26 cellular contexts compared by ENCODE assay signal in genomic region chr19:6948884-6949283, GRCh38.
A peak's percentile ranks its signal among the peaks of the same experiment; 100 is the strongest.
DNase-seq lines count a peak whose midpoint lies in the region; ATAC-seq, FAIRE-seq and TF ChIP-seq lines count a peak whose summit lies in the region.
"Had no signal": no experiment of that assay in that cellular context is flagged by ENCODE, and none has a peak within 500 bp of the region (broad histone marks: within the 10 kb centered on the region; RNA-seq: fewer than 3 reads in every experiment).

No MANE protein-coding gene starts in this region.

- no peaks in the 10 kb centered on the region for H3K36me3 ChIP-seq in lower lobe of right lung
- H3K36me3 ChIP-seq: BE2C, BLaER1 had no signal

- peaks cover 30% of the 10 kb centered on the region for H3K36me3 Mint-ChIP-seq in WTC11
- H3K36me3 Mint-ChIP-seq: CD14-positive monocyte; CD4-positive, CD25-positive, alpha-beta regulatory T cell; CD8-positive, alpha-beta memory T cell had no signal

- peaks cover 6% of the 10 kb centered on the region for H3K27me3 ChIP-seq in lower lobe of right lung (ENCODE audit: low read depth)
- H3K27me3 ChIP-seq: BE2C, BLaER1 had no signal

- peaks cover 5% of the 10 kb centered on the region; the same call in 1 of the 2 replicates for H3K27me3 Mint-ChIP-seq in WTC11 (ENCODE audit: low read depth)

- POLR2A ChIA-PET in WTC11 (lab: Charles Lee) = no interaction called here

- H3K9me3 Mint-ChIP-seq in WTC11 = peaks cover 48% of the 10 kb centered on the region
- H3K9me3 Mint-ChIP-seq: CD4-positive, alpha-beta memory T cell; CD8-positive, alpha-beta memory T cell had no signal

- no peak overlapping the region for H3K4me3 Mint-ChIP-seq in WTC11
- H3K4me3 Mint-ChIP-seq: CD14-positive monocyte; CD4-positive, alpha-beta memory T cell; CD8-positive, alpha-beta memory T cell had no signal

- FAIRE-seq in RCC 7860 (lab: Jason Lieb, UNC) = peak; percentile 86
- FAIRE-seq in endometrium (lab: Jason Lieb, UNC) = peak; percentile 35
- FAIRE-seq: A204.1, GM12891, GM19239 had no signal

- CTCF ChIA-PET in WTC11 (lab: Charles Lee) = no interaction called here

- H3K27ac Mint-ChIP-seq in WTC11 = no peak overlapping the region
- H3K27ac Mint-ChIP-seq: CD14-positive monocyte; CD4-positive, alpha-beta memory T cell; CD4-positive, CD25-positive, alpha-beta regulatory T cell had no signal

- H3K4me1 ChIP-seq in lower lobe of right lung = no peaks in the 10 kb centered on the region
- H3K4me1 ChIP-seq: BE2C had no signal

- intact Hi-C loops in lower lobe of right lung (cut with DNase I) = no loop called here

- no peak overlapping the region for H3K27ac ChIP-seq in lower lobe of right lung
- H3K27ac ChIP-seq: BLaER1 had no signal

- ATAC-seq in WTC11 (no peak), lower lobe of right lung (no peak)

- H3K9me3 ChIP-seq in lower lobe of right lung = no peaks in the 10 kb centered on the region
- H3K9me3 ChIP-seq: BE2C, BLaER1 had no signal

- DNase-seq in RCC 7860 (ENCODE audit: low spot score) = no peak
- DNase-seq in WTC11 (ENCODE audit: low spot score) = no peak
- DNase-seq in hippocampal formation (lab: John Stamatoyannopoulos, UW) = no peak
- no peak for DNase-seq in lower lobe of right lung
- DNase-seq in activated CD4-positive, alpha-beta T cell treated with anti-CD3 and anti-CD28 coated beads, Interleukin-2, amount 50 U/mL, for 4 hours = no peak
- DNase-seq: 8988T; ACHN; BE2C; C1 segment of cervical spinal cord; CD4-positive, alpha-beta memory T cell; CD4-positive, CD25-positive, alpha-beta regulatory T cell; CD8-positive, alpha-beta memory T cell; COR-L47; DMS 273 treated with DMSO at 0.1 percent for 48 hours; DMS153; DMS53; DMS79; DND-41; EL; GF-D8 had no signal

- TF ChIP-seq CTCF in WTC11 (IDR thresholded peaks at IDR 0.05) (no peak), lower lobe of right lung (IDR thresholded peaks at IDR 0.05) (no peak)

- H3K4me1 Mint-ChIP-seq in WTC11 = no peaks in the 10 kb centered on the region

- no peak overlapping the region for H3K4me3 ChIP-seq in lower lobe of right lung
- H3K4me3 ChIP-seq: BLaER1 had no signal

TF ChIP-seq in WTC11, 78 proteins besides CTCF, POLR2A, EP300 and RAD21:
- TF ChIP-seq JUN (CRISPR knock-in tag; IDR thresholded peaks at IDR 0.05) (no peak), ATF6 (CRISPR knock-in tag; IDR thresholded peaks at IDR 0.05) (no peak), HMGA2 (CRISPR knock-in tag; IDR thresholded peaks at IDR 0.05) (peak; percentile 93; the same call in 1 of the 2 replicates), IRF2 (CRISPR knock-in tag; IDR thresholded peaks at IDR 0.05; ENCODE audit: borderline replicate concordance, low read depth) (no peak)
